Comparison of ENCODE assay signal across 8 cellular contexts in genomic region chr19:21767065-21767800, GRCh38. TPM values are rescaled to one million over a fixed set of nuclear protein-coding genes. Genes with fewer than 3 reads are reported as not detected.
DNase-seq lines count a peak whose midpoint lies in the region; ATAC-seq, FAIRE-seq and TF ChIP-seq lines count a peak whose summit lies in the region.

Gene ZNF100 (minus strand): TSS chr19:21767579. CDS start chr19:21767429, 150 bp downstream.

- no peaks in the 10 kb centered on the region for H3F3A ChIP-seq in SU-DHL-6 (ENCODE audit: insufficient read depth)

- peak within 1 kb of the TSS; percentile 94 for H3K9ac ChIP-seq in SU-DHL-6 (ENCODE audit: low read length)

- peak within 1 kb of the TSS; percentile 96 for H3K27ac Mint-ChIP-seq in activated naive CD8-positive, alpha-beta T cell treated with anti-CD3 and anti-CD28 coated beads, Interleukin-2, amount 10 ng/mL, durations not matched to agents 7 days and 5 days

- H3K27me3 Mint-ChIP-seq in activated naive CD8-positive, alpha-beta T cell treated with anti-CD3 and anti-CD28 coated beads, Interleukin-2, amount 10 ng/mL, durations not matched to agents 7 days and 5 days: no peaks in the 10 kb centered on the region

- H3K9me2 ChIP-seq in SU-DHL-6 (replicated peaks; ENCODE audit: insufficient read depth, low read length): no peaks in the 10 kb centered on the region

- peak within 1 kb of the TSS; percentile 72 for H3K27ac ChIP-seq in SU-DHL-6 (ENCODE audit: low read depth, low read length)
- peak within 1 kb of the TSS; percentile 96 for H3K27ac ChIP-seq in cardiac muscle cell
- H3K27ac ChIP-seq in pancreas: peak within 1 kb of the TSS; percentile 79 to 87 (median 84)
- peak within 1 kb of the TSS; percentile 62 to 91 for H3K27ac ChIP-seq in tibial artery

- TF ChIP-seq CTCF in SU-DHL-6 (IDR thresholded peaks at IDR 0.05; ENCODE audit: insufficient read depth, low read length, poor library complexity, severe bottlenecking) (no peak), cardiac muscle cell (IDR thresholded peaks at IDR 0.05; ENCODE audit: low read depth, low read length) (no peak), pancreas (IDR thresholded peaks at IDR 0.05) (no peak), tibial artery (IDR thresholded peaks at IDR 0.05) (no peak)

- H3K4me3 Mint-ChIP-seq in activated naive CD8-positive, alpha-beta T cell treated with anti-CD3 and anti-CD28 coated beads, Interleukin-2, amount 10 ng/mL, durations not matched to agents 7 days and 5 days: peak within 1 kb of the TSS; percentile 98

- WGBS in pancreas, 2 donors: 0% methylated on average over 35 of the region's 35 CpGs

- peaks cover 38% of the 10 kb centered on the region for H3K36me3 ChIP-seq in SU-DHL-6 (ENCODE audit: low read length)
- H3K36me3 ChIP-seq in cardiac muscle cell: peaks cover 12% of the 10 kb centered on the region
- H3K36me3 ChIP-seq in pancreas: peaks cover 0 to 11% (median 0%) of the 10 kb centered on the region in 3 donors
- peaks cover 7 to 21% (median 11%) of the 10 kb centered on the region in 3 donors for H3K36me3 ChIP-seq in tibial artery

- peak within 1 kb of the TSS; percentile 73 for H3K4me2 ChIP-seq in SU-DHL-6 (ENCODE audit: low read depth, low read length, poor library complexity, severe bottlenecking)

- peaks cover 36% of the 10 kb centered on the region for H3K79me2 ChIP-seq in SU-DHL-6 (ENCODE audit: insufficient read depth, low read length)

- H3K36me3 Mint-ChIP-seq in activated naive CD8-positive, alpha-beta T cell treated with anti-CD3 and anti-CD28 coated beads, Interleukin-2, amount 10 ng/mL, durations not matched to agents 7 days and 5 days: peaks cover 38% of the 10 kb centered on the region

- H3K9me3 ChIP-seq in SU-DHL-6 (ENCODE audit: insufficient read depth, low read length) (peaks cover 7% of the 10 kb centered on the region; the same call in 1 of the 2 replicates), cardiac muscle cell (ENCODE audit: low read depth) (no peaks in the 10 kb centered on the region), pancreas (no peaks in the 10 kb centered on the region), tibial artery (no peaks in the 10 kb centered on the region)

- no peaks in the 10 kb centered on the region for H3K27me3 ChIP-seq in SU-DHL-6 (ENCODE audit: low read length)
- H3K27me3 ChIP-seq in cardiac muscle cell: no peaks in the 10 kb centered on the region
- H3K27me3 ChIP-seq in pancreas: no peaks in the 10 kb centered on the region
- no peaks in the 10 kb centered on the region for H3K27me3 ChIP-seq in tibial artery

- H3K4me1 Mint-ChIP-seq in activated naive CD8-positive, alpha-beta T cell treated with anti-CD3 and anti-CD28 coated beads, Interleukin-2, amount 10 ng/mL, durations not matched to agents 7 days and 5 days: peaks cover 15% of the 10 kb centered on the region

- FAIRE-seq in pancreas (lab: Jason Lieb, UNC): peak; percentile 83

- peaks cover 23% of the 10 kb centered on the region for H3K9me3 Mint-ChIP-seq in activated naive CD8-positive, alpha-beta T cell treated with anti-CD3 and anti-CD28 coated beads, Interleukin-2, amount 10 ng/mL, durations not matched to agents 7 days and 5 days

- peak; percentile 61 for TF ChIP-seq POLR2A in GM10847 (IDR thresholded peaks at IDR 0.05; ENCODE audit: extremely low read depth, insufficient read length)

- POLR2A ChIA-PET in activated naive CD8-positive, alpha-beta T cell treated with anti-CD3 and anti-CD28 coated beads, Interleukin-2, amount 10 ng/mL, durations not matched to agents 7 days and 5 days (lab: Charles Lee): interaction anchor here (0.6 to 2.1 kb wide), 19 partner anchors 11 to 1628 kb away, joined by 3 to 29 read pairs (median 4); partner anchors contain the start of genes ZNF257, ZNF429, ZNF43 and ZNF493

- DNase-seq in NCI-H1105 treated with DMSO at 0.1 percent for 48 hours (lab: John Stamatoyannopoulos, UW) (peak; percentile 94), cardiac muscle cell (ENCODE audit: low read depth in 1 of 2, low spot score in 1 of 2) (peak; percentile 93 to 95), pancreas (peak; percentile 85 to 96 (median 92)), tibial artery (peak; percentile 94 to 95)
- DNase-seq in activated naive CD8-positive, alpha-beta T cell treated with anti-CD3 and anti-CD28 coated beads, Interleukin-2, amount 10 ng/mL, durations not matched to agents 7 days and 5 days: peak; percentile 81

- ATAC-seq in HG02642 (IDR thresholded peaks at IDR 0.05; ENCODE audit: poor library complexity, unreplicated experiment) (peak; percentile 97), pancreas (peak; percentile 94 to 98 (median 97))
- peak; percentile 97 for ATAC-seq in activated naive CD8-positive, alpha-beta T cell treated with anti-CD3 and anti-CD28 coated beads, Interleukin-2, amount 10 ng/mL, durations not matched to agents 7 days and 5 days (ENCODE audit: low read depth)

- H3K4me3 ChIP-seq in SU-DHL-6 (ENCODE audit: insufficient read depth, low read length, poor library complexity, severe bottlenecking) (peak within 1 kb of the TSS; percentile 91), cardiac muscle cell (peak within 1 kb of the TSS; percentile 80), pancreas (peak within 1 kb of the TSS; percentile 57 to 77 (median 73)), tibial artery (peak within 1 kb of the TSS; percentile 67 to 70)

- intact Hi-C loops in pancreas (cut with DNase I) (no loop called here), tibial artery (cut with DNase I; ENCODE audit: low total_unique reads) (loop anchor here (10.0 kb wide), 1 partner anchor 68 kb away; the partner anchor contains the start of gene ZNF43)

- peak within 1 kb of the TSS; percentile 71 for H2AFZ ChIP-seq in SU-DHL-6 (ENCODE audit: low read depth, low read length, severe bottlenecking)

- H4K20me1 ChIP-seq in SU-DHL-6 (ENCODE audit: low read depth, low read length): no peaks in the 10 kb centered on the region

- H3K4me1 ChIP-seq in cardiac muscle cell (ENCODE audit: low read depth) (peaks cover 8% of the 10 kb centered on the region), pancreas (peaks cover 0 to 8% (median 0%) of the 10 kb centered on the region in 3 donors), tibial artery (peaks cover 0 to 8% (median 4%) of the 10 kb centered on the region in 4 donors)

RNA-seq across cellular contexts. Expression of gene ZNF100, which starts in this region (rescaled TPM):
- 10 to 100 TPM; 17.7 to 21.9 TPM for total RNA-seq in activated naive CD8-positive, alpha-beta T cell treated with anti-CD3 and anti-CD28 coated beads, Interleukin-2, amount 10 ng/mL, durations not matched to agents 7 days and 5 days
- total RNA-seq in cardiac muscle cell: 4.9 and 9.1 TPM in 2 replicates
- polyA plus RNA-seq in cardiac muscle cell: 5.0 and 5.3 TPM in 2 replicates
- 1 to 10 TPM; 3.9 to 7.6 (median 5.9) TPM for total RNA-seq in pancreas
- 1 to 10 TPM; 1.5 to 1.8 TPM for polyA plus RNA-seq in pancreas

Comparison
In these comparisons a context has a peak if more than half of its experiments do, and no peak if none do; other contexts are left out.
1. Peak in every context shown above with its lines: DNase-seq, ATAC-seq, H3K4me3 ChIP-seq and H3K27ac ChIP-seq.